ENCODE assay signal across 15 cellular contexts in genomic region chr3:158770254-158771017, GRCh38. TPM values are rescaled to one million over a fixed set of nuclear protein-coding genes. Genes with fewer than 3 reads are reported as not detected.
DNase-seq lines count a peak whose midpoint lies in the region; ATAC-seq and TF ChIP-seq lines count a peak whose summit lies in the region.
"Had no signal": no experiment of that assay in that cellular context is flagged by ENCODE, and none has a peak within 500 bp of the region (broad histone marks: within the 10 kb centered on the region; RNA-seq: fewer than 3 reads in every experiment).

No MANE protein-coding gene starts in this region.

- H3K4me3 ChIP-seq in adipocyte (ENCODE audit: low read length) (no peak overlapping the region), tibial nerve (no peak overlapping the region), dorsolateral prefrontal cortex (no peak overlapping the region)
- no peak overlapping the region for H3K4me3 ChIP-seq in CD4-positive, alpha-beta memory T cell (ENCODE audit: low read length in 2 of 2)

- intact Hi-C loops in CD4-positive, alpha-beta memory T cell (cut with micrococcal nuclease): no loop called here
- intact Hi-C loops in dorsolateral prefrontal cortex (cut with DNase I): no loop called here

- H3K4me1 Mint-ChIP-seq in CD4-positive, alpha-beta memory T cell: peaks cover 0 to 3% (median 2%) of the 10 kb centered on the region in 4 donors

- H3K9me3 Mint-ChIP-seq in CD4-positive, alpha-beta memory T cell: no peaks in the 10 kb centered on the region

- peak; percentile 48 for ATAC-seq in foreskin keratinocyte

- no peak overlapping the region for H3K9ac ChIP-seq in adipocyte (ENCODE audit: low read length)

- TF ChIP-seq CTCF in foreskin keratinocyte (conservative IDR thresholded peaks at IDR 0.05): no peak
- TF ChIP-seq CTCF in tibial nerve (IDR thresholded peaks at IDR 0.05): no peak
- TF ChIP-seq CTCF in dorsolateral prefrontal cortex (IDR thresholded peaks at IDR 0.05 in 54 of 56, conservative IDR thresholded peaks at IDR 0.05 in 2 of 56; ENCODE audit: low read depth in 1 of 56, partially characterized antibody in 56 of 56): no peak

- CTCF ChIA-PET in CD4-positive, alpha-beta memory T cell (lab: Charles Lee; ENCODE audit: partially characterized antibody): interaction anchor here (1.2 to 1.7 kb wide), 3 partner anchors 10 to 43 kb away, joined by 4 to 5 read pairs (median 4); no protein-coding TSS in a partner anchor

- H3K27me3 ChIP-seq in adipocyte (replicated peaks; ENCODE audit: control insufficient read depth, insufficient read depth, low read length): no peaks in the 10 kb centered on the region
- H3K27me3 ChIP-seq in foreskin keratinocyte: no peaks in the 10 kb centered on the region
- no peaks in the 10 kb centered on the region for H3K27me3 ChIP-seq in tibial nerve
- H3K27me3 ChIP-seq in CD4-positive, alpha-beta memory T cell (ENCODE audit: insufficient read depth, low read length): no peaks in the 10 kb centered on the region
- no peaks in the 10 kb centered on the region for H3K27me3 ChIP-seq in dorsolateral prefrontal cortex

- no peaks in the 10 kb centered on the region for H3K36me3 ChIP-seq in adipocyte (ENCODE audit: control insufficient read depth, insufficient read depth, low read length, severe bottlenecking)
- H3K36me3 ChIP-seq in tibial nerve: no peaks in the 10 kb centered on the region
- H3K36me3 ChIP-seq in CD4-positive, alpha-beta memory T cell (ENCODE audit: insufficient read depth, low read length): no peaks in the 10 kb centered on the region

- H3K4me1 ChIP-seq in adipocyte (ENCODE audit: control insufficient read depth, insufficient read depth, low read length) (peaks cover 37% of the 10 kb centered on the region), foreskin keratinocyte (no peaks in the 10 kb centered on the region), tibial nerve (peaks cover 5 to 86% (median 25%) of the 10 kb centered on the region in 4 donors)
- no peaks in the 10 kb centered on the region for H3K4me1 ChIP-seq in CD4-positive, alpha-beta memory T cell (ENCODE audit: insufficient read depth, low read length)

- TF ChIP-seq EP300 in tibial nerve (IDR thresholded peaks at IDR 0.05): no peak

- H3K9me3 ChIP-seq in adipocyte (ENCODE audit: control insufficient read depth, low read length): no peaks in the 10 kb centered on the region
- H3K9me3 ChIP-seq in tibial nerve: no peaks in the 10 kb centered on the region
- no peaks in the 10 kb centered on the region for H3K9me3 ChIP-seq in CD4-positive, alpha-beta memory T cell (ENCODE audit: control insufficient read depth in 1 of 2, low read length in 2 of 2)

- H3K27ac Mint-ChIP-seq in CD4-positive, alpha-beta memory T cell: no peak overlapping the region

- POLR2A ChIA-PET in CD4-positive, alpha-beta memory T cell (lab: Charles Lee; ENCODE audit: partially characterized antibody): no interaction called here

- DNase-seq in DMS153 (lab: John Stamatoyannopoulos, UW): peak; percentile 27
- no peak for DNase-seq in DMS153 treated with DMSO at 0.1 percent for 48 hours (lab: John Stamatoyannopoulos, UW; ENCODE audit: unreplicated experiment)
- peak; percentile 80 for DNase-seq in adipocyte (ENCODE audit: low read depth)
- DNase-seq in foreskin keratinocyte: peak in 1 of 2 donors; percentile 40
- no peak for DNase-seq in tibial nerve (ENCODE audit: low spot score in 2 of 2)
- DNase-seq in CD4-positive, alpha-beta memory T cell: no peak
- DNase-seq in SW480 (ENCODE audit: low spot score): no peak
- no peak for DNase-seq in dorsolateral prefrontal cortex
- DNase-seq: activated CD4-positive, alpha-beta T cell treated with anti-CD3 and anti-CD28 coated beads for 1 hour; activated effector memory CD4-positive, alpha-beta T cell treated with Interleukin-2 at 50 U/mL for 16 hours; effector memory CD4-positive, alpha-beta T cell; NCI-H1092 had no signal

- H3K36me3 Mint-ChIP-seq in CD4-positive, alpha-beta memory T cell: peaks cover 0 to 12% of the 10 kb centered on the region in 2 donors

- H3K4me3 Mint-ChIP-seq in CD4-positive, alpha-beta memory T cell: no peak overlapping the region

- WGBS in tibial nerve, 2 donors: 89 to 91% methylated on average over 10 of the region's 10 CpGs

- no peak for TF ChIP-seq POLR2A in tibial nerve (IDR thresholded peaks at IDR 0.05)

- H3K27ac ChIP-seq in foreskin keratinocyte (no peak overlapping the region), tibial nerve (peak overlapping the region in 3 of 4 donors; percentile 32 to 83 (median 76)), dorsolateral prefrontal cortex (no peak overlapping the region)
- no peak overlapping the region for H3K27ac ChIP-seq in CD4-positive, alpha-beta memory T cell (ENCODE audit: low read depth, low read length)
- H3K27ac ChIP-seq: 22Rv1, RWPE1 had no signal

- H3K27me3 Mint-ChIP-seq in CD4-positive, alpha-beta memory T cell: no peaks in the 10 kb centered on the region

RNA-seq across cellular contexts. Expression of gene MFSD1, which starts 31.4 kb away (rescaled TPM):
- total RNA-seq in foreskin keratinocyte (31.9 and 33.0 TPM in 2 replicates), tibial nerve (10 to 100 TPM; 57.1 to 83.7 (median 64.3) TPM), dorsolateral prefrontal cortex (10 to 100 TPM; 28.4 to 59.0 (median 40.3) TPM)
- polyA plus RNA-seq in foreskin keratinocyte: 15.8 and 20.2 TPM in 2 replicates
- total RNA-seq in CD4-positive, alpha-beta memory T cell: 10 to 100 TPM; 31.7 to 33.7 TPM
- polyA plus RNA-seq in CD4-positive, alpha-beta memory T cell: 10 to 100 TPM; 51.5 to 75.0 TPM

RNA-seq across cellular contexts. Expression of gene RARRES1, which starts 38.2 kb away (rescaled TPM):
- total RNA-seq in foreskin keratinocyte (not detected in 2 replicates), tibial nerve (1,000 to 10,000 TPM in 1 of 4 donors, 10 to 100 TPM in 3; 17.0 to 1,032 (median 80.4) TPM), dorsolateral prefrontal cortex (1 to 10 TPM in 79 of 120 experiments, under 1 TPM in 36, not detected in 5; 0.25 to 8.4 (median 1.5) TPM)
- 0.04 TPM in 1 of 2 replicates, not detected in the other for polyA plus RNA-seq in foreskin keratinocyte
- not detected for total RNA-seq in CD4-positive, alpha-beta memory T cell
- not detected for polyA plus RNA-seq in CD4-positive, alpha-beta memory T cell
- polyA plus RNA-seq: keratinocyte had no signal

Comparison
In these comparisons a context has a peak if more than half of its experiments do, and no peak if none do; other contexts are left out.
1. DNase-seq: peak in DMS153 (single experiment) and adipocyte (single experiment); none in DMS153 treated with DMSO at 0.1 percent for 48 hours (single experiment), tibial nerve (0 of 2), CD4-positive, alpha-beta memory T cell (0 of 5), SW480 (single experiment) and dorsolateral prefrontal cortex (0 of 10).
2. H3K27ac ChIP-seq: peak in tibial nerve (3 of 4); none in foreskin keratinocyte (single experiment), CD4-positive, alpha-beta memory T cell (single experiment) and dorsolateral prefrontal cortex (0 of 59).